In the genomic region with DNA sequence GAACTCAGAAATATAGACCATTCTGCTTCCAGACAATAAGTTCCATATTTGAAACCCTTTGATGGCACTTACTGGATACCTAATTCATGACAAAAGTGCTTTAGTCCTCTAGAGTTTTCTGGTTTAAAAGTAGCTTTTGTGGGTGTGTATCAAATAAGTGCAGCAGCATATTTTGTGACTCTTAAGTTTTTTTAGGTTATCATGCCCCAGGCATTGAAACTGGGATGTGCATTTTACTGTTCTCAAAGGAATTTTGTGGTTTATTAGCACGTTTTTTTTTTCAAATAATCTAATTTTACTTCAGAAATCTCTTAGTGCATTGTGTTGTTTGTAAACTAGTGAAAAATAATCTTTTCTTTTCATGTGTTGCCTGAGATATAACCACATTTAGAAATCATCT, we compare ENCODE assay signal across 7 cellular contexts. TPM values are rescaled to one million over a fixed set of nuclear protein-coding genes. Genes with fewer than 3 reads are reported as not detected.
DNase-seq lines count a peak whose midpoint lies in the region; ATAC-seq and TF ChIP-seq lines count a peak whose summit lies in the region.

No MANE protein-coding gene starts in this region.

- no peak overlapping the region for H4K8ac ChIP-seq in H9 (replicated peaks; ENCODE audit: insufficient read length, low read depth, low read length)

- H4K5ac ChIP-seq in H9 (ENCODE audit: insufficient read length, low read depth, low read length), result no peak overlapping the region

- H3T11ph ChIP-seq in H9 (ENCODE audit: low read length), result no peak overlapping the region

- no peak overlapping the region for H2BK15ac ChIP-seq in H9 (ENCODE audit: low read depth, low read length)

- peak overlapping the region; percentile 99 for H3K9ac ChIP-seq in H9 (ENCODE audit: extremely low read depth, insufficient read length, low read length)
- H3K9ac ChIP-seq in skeletal muscle satellite cell (ENCODE audit: low read depth, low read length), result peak overlapping the region; percentile 98

- peaks cover 0 to 3% of the 10 kb centered on the region in 2 experiments; a peak in 2 of 5 replicates for H3K9me3 Mint-ChIP-seq in H9
- H3K9me3 Mint-ChIP-seq in T-cell, result no peaks in the 10 kb centered on the region

- H3K27ac Mint-ChIP-seq in H9 (peak overlapping the region; percentile 70 to 100 (median 97); a peak in 4 of 7 replicates), T-cell (peak overlapping the region; percentile 100)

- peaks cover 48 to 64% of the 10 kb centered on the region in 2 experiments for H3K4me1 Mint-ChIP-seq in H9
- peaks cover 69 to 75% (median 70%) of the 10 kb centered on the region in 3 donors for H3K4me1 Mint-ChIP-seq in T-cell

- no peak overlapping the region for H4K91ac ChIP-seq in H9 (ENCODE audit: insufficient read length, low read depth, low read length)

- H3K4me3 ChIP-seq in fibroblast of pulmonary artery (replicated peaks; ENCODE audit: low read depth, low read length) (peak overlapping the region; percentile 86), skeletal muscle satellite cell (ENCODE audit: low read length) (peak overlapping the region; percentile 92)

- POLR2A ChIA-PET in T-cell (lab: Charles Lee), result interaction anchor here (0.5 to 2.0 kb wide), 7 partner anchors 8 to 98 kb away, joined by 3 to 8 read pairs (median 3); no protein-coding TSS in a partner anchor

- no CpG with 5 or more reads among the region's 1 CpG for WGBS in H9 (ENCODE audit: extremely low coverage, insufficient read length, low lambda C conversion rate)

- intact Hi-C loops in sciatic nerve (cut with DNase I), result no loop called here

- H3K27me3 Mint-ChIP-seq in H9 (ENCODE audit: low read depth) (no peaks in the 10 kb centered on the region), T-cell (no peaks in the 10 kb centered on the region)

- no peak overlapping the region for H2BK5ac ChIP-seq in H9 (ENCODE audit: insufficient read length, low read length)

- H2AFZ ChIP-seq in H9 (ENCODE audit: low read length), result no peak overlapping the region

- H3K9me3 ChIP-seq in H9 (ENCODE audit: control insufficient read depth, low read depth, low read length), result no peaks in the 10 kb centered on the region
- H3K9me3 ChIP-seq in skeletal muscle satellite cell (replicated peaks; ENCODE audit: low read length), result no peaks in the 10 kb centered on the region

- peak overlapping the region; percentile 70 for H3K4me2 ChIP-seq in H9 (ENCODE audit: insufficient read depth, insufficient read length, low read length)
- peak overlapping the region; percentile 87 for H3K4me2 ChIP-seq in skeletal muscle satellite cell (ENCODE audit: low read length)

- peaks cover 8% of the 10 kb centered on the region for H3K23me2 ChIP-seq in H9 (ENCODE audit: insufficient read length, low read depth, low read length, poor library complexity, severe bottlenecking)

- H3K36me3 Mint-ChIP-seq in H9 (ENCODE audit: insufficient read depth in 1 of 3, low read depth in 3 of 3) (peaks cover 38 to 58% (median 51%) of the 10 kb centered on the region in 3 experiments), T-cell (peaks cover 41% of the 10 kb centered on the region)

- H2BK12ac ChIP-seq in H9 (ENCODE audit: insufficient read length, low read depth, low read length), result no peak overlapping the region

- H3K4ac ChIP-seq in H9 (ENCODE audit: low read depth, low read length), result no peak overlapping the region

- H3K23ac ChIP-seq in H9 (ENCODE audit: insufficient read length, low read depth, low read length), result no peak overlapping the region

- no peak overlapping the region for H3K27ac ChIP-seq in H9 (ENCODE audit: insufficient read length, low read depth, low read length)

- peaks cover 41% of the 10 kb centered on the region for H3K36me3 ChIP-seq in skeletal muscle satellite cell (ENCODE audit: insufficient read depth, low read length)

- no peak overlapping the region for H3K56ac ChIP-seq in H9 (ENCODE audit: insufficient read length, low read depth, low read length)

- no peak overlapping the region for H3K14ac ChIP-seq in H9 (ENCODE audit: insufficient read depth, low read length)

- H3K79me1 ChIP-seq in H9 (ENCODE audit: insufficient read depth, low read depth, low read length, poor library complexity, severe bottlenecking), result no peaks in the 10 kb centered on the region

- no peak for ATAC-seq in T-cell (replicated peaks in 1 of 4)
- no peak for ATAC-seq in sciatic nerve
- ATAC-seq in HG03521 (IDR thresholded peaks at IDR 0.05; ENCODE audit: unreplicated experiment), result no peak

- H3K27me3 ChIP-seq in H9 (ENCODE audit: insufficient read depth, low read length) (no peaks in the 10 kb centered on the region), skeletal muscle satellite cell (ENCODE audit: control insufficient read depth, insufficient read depth, low read length) (no peaks in the 10 kb centered on the region)

- no peaks in the 10 kb centered on the region for H4K20me1 ChIP-seq in H9 (ENCODE audit: control insufficient read depth, insufficient read depth, insufficient read length)

- no peak overlapping the region for H2BK120ac ChIP-seq in H9 (ENCODE audit: low read depth, low read length, poor library complexity, severe bottlenecking)

- H2AK5ac ChIP-seq in H9 (ENCODE audit: insufficient read length, low read length), result no peak overlapping the region

- no peak overlapping the region for H2BK20ac ChIP-seq in H9 (ENCODE audit: low read depth, low read length, poor library complexity, severe bottlenecking)

- DNase-seq in H9 (no peak), T-cell (no peak), fibroblast of pulmonary artery (ENCODE audit: low read depth) (no peak), sciatic nerve (ENCODE audit: low spot score) (no peak)
- DNase-seq in activated CD4-positive, CD25-positive, alpha-beta regulatory T cell treated with anti-CD3 and anti-CD28 coated beads, Interleukin-2, amount 50 U/mL, for 72 hours, result no peak

- H3K79me2 ChIP-seq in H9 (ENCODE audit: insufficient read depth, low read length), result peaks cover 21% of the 10 kb centered on the region; the same call in 1 of the 2 replicates

- CTCF ChIA-PET in T-cell (lab: Charles Lee), result interaction anchor here (0.8 to 3.8 kb wide), 15 partner anchors 9 to 387 kb away, joined by 3 to 16 read pairs (median 4); partner anchors contain the start of genes PECR (in 1 of the 2), SMARCAL1 (in 1 of the 2) and TMEM169 (in 1 of the 2)

- H3K4me1 ChIP-seq in H9 (ENCODE audit: insufficient read depth, low read length) (peaks cover 2% of the 10 kb centered on the region; the same call in 1 of the 2 replicates), skeletal muscle satellite cell (ENCODE audit: control insufficient read depth, insufficient read depth, low read length) (peaks cover 32% of the 10 kb centered on the region)

- TF ChIP-seq CTCF in H9 (conservative IDR thresholded peaks at IDR 0.05) (no peak), fibroblast of pulmonary artery (IDR thresholded peaks at IDR 0.05; ENCODE audit: low read length, missing control alignments) (no peak)

- H3K4me3 Mint-ChIP-seq in H9 (peak overlapping the region; percentile 99 to 100), T-cell (peak overlapping the region; percentile 98 to 100 (median 100))

- no peak overlapping the region for H3K18ac ChIP-seq in H9 (ENCODE audit: insufficient read length, low read depth, low read length)

RNA-seq across cellular contexts. Expression of gene XRCC5, which starts 1.5 kb away (rescaled TPM):
- total RNA-seq in H9 (2021) (613 and 618 TPM in 2 replicates), T-cell (100 to 1,000 TPM; 187 to 219 (median 202) TPM), sciatic nerve (173 TPM)
- 241 and 250 TPM in 2 replicates for total RNA-seq in skeletal muscle satellite cell (2012; rRNA removed)

RNA-seq across cellular contexts. Expression of gene TMEM169, which starts 28.9 kb away (rescaled TPM):
- 0.97 and 1.0 TPM in 2 replicates for total RNA-seq in H9 (2021)
- total RNA-seq in T-cell, result 1 to 10 TPM; 1.8 to 4.3 (median 3.1) TPM
- 0.25 and 2.2 TPM in 2 replicates for total RNA-seq in skeletal muscle satellite cell (2012; rRNA removed)
- 1.6 TPM for total RNA-seq in sciatic nerve

RNA-seq across cellular contexts. Expression of gene PECR, which starts 29.0 kb away (rescaled TPM):
- total RNA-seq in H9 (2021) (15.3 and 16.5 TPM in 2 replicates), T-cell (10 to 100 TPM; 17.4 to 26.2 (median 20.6) TPM), sciatic nerve (15.1 TPM)
- total RNA-seq in skeletal muscle satellite cell (2012; rRNA removed), result 7.6 and 11.7 TPM in 2 replicates
